ENCODE assay signal across 23 cellular contexts in genomic region chr14:59325906-59326305, GRCh38.
A peak's percentile ranks its signal among the peaks of the same experiment; 100 is the strongest.
DNase-seq lines count a peak whose midpoint lies in the region; ATAC-seq and TF ChIP-seq lines count a peak whose summit lies in the region.
"Had no signal": no experiment of that assay in that cellular context is flagged by ENCODE, and none has a peak within 500 bp of the region (broad histone marks: within the 10 kb centered on the region; RNA-seq: fewer than 3 reads in every experiment).

No MANE protein-coding gene starts in this region.

- no peak for TF ChIP-seq POLR2A in gastroesophageal sphincter (IDR thresholded peaks at IDR 0.05)

- intact Hi-C loops in sciatic nerve (cut with DNase I): no loop called here

- H3K4me3 ChIP-seq in gastroesophageal sphincter: no peak overlapping the region
- H3K4me3 ChIP-seq: coronary artery, Peyer's patch, SJSA1, vagina had no signal

- no peak for TF ChIP-seq CTCF in gastroesophageal sphincter (IDR thresholded peaks at IDR 0.05)

- ATAC-seq in gastroesophageal sphincter (peak; percentile 35), sciatic nerve (peak; percentile 52), HG02852 (IDR thresholded peaks at IDR 0.05; ENCODE audit: unreplicated experiment) (no peak)
- no peak for ATAC-seq in activated CD4-positive, CD25-positive, alpha-beta regulatory T cell treated with anti-CD3 and anti-CD28 coated beads, Interleukin-2, amount 50 U/mL, for 24 hours
- ATAC-seq: HepG2; left lobe of liver; stimulated activated memory B cell treated with anti-CD40 and anti-IgM and Interleukin-4, amounts not matched to agents 10 μg/mL and 1 μg/mL and 100 μg/mL, for 72 hours had no signal

- peaks cover 7 to 54% (median 13%) of the 10 kb centered on the region in 3 donors for H3K4me1 ChIP-seq in gastroesophageal sphincter
- H3K4me1 ChIP-seq: Peyer's patch had no signal

- 40 to 53% methylated on average over 2 of the region's 2 CpGs for WGBS in gastroesophageal sphincter (ENCODE audit: low coverage in 1 of 2), 2 donors

- H3K27ac ChIP-seq in gastroesophageal sphincter: peak overlapping the region in 3 of 4 donors; percentile 6 to 37 (median 34)
- H3K27ac ChIP-seq: coronary artery, Peyer's patch, SJSA1, vagina, WERI-Rb-1 had no signal

- H3K36me3 ChIP-seq in gastroesophageal sphincter: peaks cover 0 to 54% of the 10 kb centered on the region in 2 donors

- no peak for TF ChIP-seq EP300 in gastroesophageal sphincter (IDR thresholded peaks at IDR 0.05)

- no peaks in the 10 kb centered on the region for H3K27me3 ChIP-seq in gastroesophageal sphincter
- H3K27me3 ChIP-seq: Peyer's patch, SJSA1, vagina had no signal

- peak; percentile 45 for DNase-seq in GM03348 (ENCODE audit: low spot score)
- DNase-seq in NCI-H446 treated with DMSO at 0.1 percent for 48 hours (lab: John Stamatoyannopoulos, UW): peak; percentile 46
- no peak for DNase-seq in sciatic nerve (ENCODE audit: low spot score)
- no peak for DNase-seq in NCI-H345 treated with DMSO at 0.1 percent for 48 hours (lab: John Stamatoyannopoulos, UW; ENCODE audit: unreplicated experiment)
- DNase-seq: activated CD8-positive, alpha-beta memory T cell treated with anti-CD3 and anti-CD28 coated beads, Interleukin-2, amount 50 U/mL, for 4 hours; CD4-positive, alpha-beta memory T cell; endodermal cell; head of caudate nucleus; NCI-H1105; NCI-H2081 treated with DMSO at 0.1 percent for 48 hours; Peyer's patch; posterior cingulate gyrus; small intestine; WERI-Rb-1 had no signal

- no peaks in the 10 kb centered on the region for H3K9me3 ChIP-seq in gastroesophageal sphincter
- H3K9me3 ChIP-seq: Peyer's patch, SJSA1, vagina had no signal

Comparison
In these comparisons a context has a peak if more than half of its experiments do, and no peak if none do; other contexts are left out.
1. DNase-seq: peak in GM03348 (single experiment) and NCI-H446 treated with DMSO at 0.1 percent for 48 hours (single experiment); none in sciatic nerve (single experiment) and NCI-H345 treated with DMSO at 0.1 percent for 48 hours (single experiment).
2. ATAC-seq: peak in gastroesophageal sphincter (single experiment) and sciatic nerve (single experiment); none in activated CD4-positive, CD25-positive, alpha-beta regulatory T cell treated with anti-CD3 and anti-CD28 coated beads, Interleukin-2, amount 50 U/mL, for 24 hours (0 of 2) and HG02852 (single experiment).